In genomic region chr11:57349491-57350274, GRCh38 we compare ENCODE assay signal across 8 cellular contexts. TPM values are rescaled to one million over a fixed set of nuclear protein-coding genes. Genes with fewer than 3 reads are reported as not detected.
DNase-seq lines count a peak whose midpoint lies in the region; ATAC-seq and TF ChIP-seq lines count a peak whose summit lies in the region.

No MANE protein-coding gene starts in this region.

- DNase-seq in 8988T (peak; percentile 83), RPMI8226 (peak; percentile 72), heart right ventricle (peak; percentile 70 to 80), retinal pigment epithelial cell (ENCODE audit: low read depth) (no peak)
- DNase-seq in activated naive CD4-positive, alpha-beta T cell treated with anti-CD3 and anti-CD28 coated beads, Interleukin-2, amount 50 U/mL, for 72 hours (ENCODE audit: low spot score in 2 of 2), result peak; percentile 68 to 76

- peak overlapping the region in 7 of 10 donors; percentile 22 to 71 (median 58) for H3K27ac ChIP-seq in heart right ventricle

- WGBS in heart right ventricle, 2 donors, result 14 to 16% methylated on average over 31 of the region's 31 CpGs

- peaks cover 0 to 6% of the 10 kb centered on the region in 2 donors for H3K9me3 Mint-ChIP-seq in activated naive CD4-positive, alpha-beta T cell treated with anti-CD3 and anti-CD28 coated beads, Interleukin-2, amount 50 U/mL, for 72 hours

- no peaks in the 10 kb centered on the region for H3K27me3 ChIP-seq in heart right ventricle

- H3K9me3 ChIP-seq in heart right ventricle, result peaks cover 0 to 9% (median 0%) of the 10 kb centered on the region in 11 donors

- peaks cover 0 to 15% (median 4%) of the 10 kb centered on the region in 9 donors for H3K4me1 ChIP-seq in heart right ventricle

- intact Hi-C loops in heart right ventricle (cut with DNase I), result loop anchor here (5.0 to 10.0 kb wide), 16 partner anchors 58 to 1175 kb away; partner anchors contain the start of genes YPEL4 (in 5 of the 10), SLC43A3 (in 1 of the 10) and TIMM10 (in 1 of the 10)

- H3K4me3 ChIP-seq in heart right ventricle, result peak overlapping the region in 2 of 10 donors; percentile 6 to 17
- no peak overlapping the region for H3K4me3 ChIP-seq in retinal pigment epithelial cell (ENCODE audit: low read length)

- no peak overlapping the region for H3K27ac Mint-ChIP-seq in activated naive CD4-positive, alpha-beta T cell treated with anti-CD3 and anti-CD28 coated beads, Interleukin-2, amount 50 U/mL, for 72 hours

- H3K36me3 Mint-ChIP-seq in activated naive CD4-positive, alpha-beta T cell treated with anti-CD3 and anti-CD28 coated beads, Interleukin-2, amount 50 U/mL, for 72 hours, result peaks cover 0 to 7% of the 10 kb centered on the region in 2 donors

- H3K36me3 ChIP-seq in heart right ventricle, result no peaks in the 10 kb centered on the region

- TF ChIP-seq CTCF in heart right ventricle (IDR thresholded peaks at IDR 0.05) (peak; percentile 85 to 94 (median 92)), retinal pigment epithelial cell (conservative IDR thresholded peaks at IDR 0.05; ENCODE audit: low read depth, low read length) (peak; percentile 87)

- peak; percentile 50 for ATAC-seq in GM19452 (IDR thresholded peaks at IDR 0.05; ENCODE audit: unreplicated experiment)
- peak; percentile 68 to 73 for ATAC-seq in activated naive CD4-positive, alpha-beta T cell treated with anti-CD3 and anti-CD28 coated beads, Interleukin-2, amount 50 U/mL, for 72 hours
- ATAC-seq in heart right ventricle, result peak; percentile 68 to 82 (median 74)
- no peak for ATAC-seq in HG02678 (IDR thresholded peaks at IDR 0.05; ENCODE audit: unreplicated experiment)
- no peak for ATAC-seq in GM19455 (IDR thresholded peaks at IDR 0.05; ENCODE audit: unreplicated experiment)

RNA-seq across cellular contexts. Expression of gene P2RX3, which starts 11.5 kb away (rescaled TPM):
- total RNA-seq in activated naive CD4-positive, alpha-beta T cell treated with anti-CD3 and anti-CD28 coated beads, Interleukin-2, amount 50 U/mL, for 72 hours, result not detected
- 1 to 10 TPM in 7 of 10 donors, under 1 TPM in 3; 0.32 to 5.1 (median 1.5) TPM for total RNA-seq in heart right ventricle
- polyA plus RNA-seq in heart right ventricle, result under 1 TPM; 0.42 to 0.66 TPM

RNA-seq across cellular contexts. Expression of gene SSRP1, which starts 14.0 kb away (rescaled TPM):
- 100 to 1,000 TPM in 1 of 2 donors, 10 to 100 TPM in 1; 59.9 to 250 TPM for total RNA-seq in activated naive CD4-positive, alpha-beta T cell treated with anti-CD3 and anti-CD28 coated beads, Interleukin-2, amount 50 U/mL, for 72 hours
- total RNA-seq in heart right ventricle, result 10 to 100 TPM; 30.5 to 44.9 (median 35.4) TPM
- polyA plus RNA-seq in heart right ventricle, result 10 to 100 TPM; 22.6 to 73.2 TPM

RNA-seq across cellular contexts. Expression of gene TNKS1BP1, which starts 24.9 kb away (rescaled TPM):
- total RNA-seq in activated naive CD4-positive, alpha-beta T cell treated with anti-CD3 and anti-CD28 coated beads, Interleukin-2, amount 50 U/mL, for 72 hours, result 10 to 100 TPM in 1 of 2 donors, 1 to 10 TPM in 1; 5.6 to 17.7 TPM
- 10 to 100 TPM; 19.9 to 53.8 (median 34.3) TPM for total RNA-seq in heart right ventricle
- 100 to 1,000 TPM in 1 of 2 donors, 10 to 100 TPM in 1; 39.6 to 118 TPM for polyA plus RNA-seq in heart right ventricle

RNA-seq across cellular contexts. Expression of gene PRG3, which starts 31.3 kb away (rescaled TPM):
- total RNA-seq in activated naive CD4-positive, alpha-beta T cell treated with anti-CD3 and anti-CD28 coated beads, Interleukin-2, amount 50 U/mL, for 72 hours, result not detected
- not detected for total RNA-seq in heart right ventricle
- polyA plus RNA-seq in heart right ventricle, result not detected

RNA-seq across cellular contexts. Expression of gene PRG2, which starts 40.8 kb away (rescaled TPM):
- 1 to 10 TPM in 1 of 2 donors, under 1 TPM in 1; 0.97 to 2.4 TPM for total RNA-seq in activated naive CD4-positive, alpha-beta T cell treated with anti-CD3 and anti-CD28 coated beads, Interleukin-2, amount 50 U/mL, for 72 hours
- total RNA-seq in heart right ventricle, result under 1 TPM in 1 of 10 donors, not detected in 9; 0.49 TPM
- not detected for polyA plus RNA-seq in heart right ventricle

Comparison
In these comparisons a context has a peak if more than half of its experiments do, and no peak if none do; other contexts are left out.
1. ATAC-seq: peak in GM19452 (single experiment), activated naive CD4-positive, alpha-beta T cell treated with anti-CD3 and anti-CD28 coated beads, Interleukin-2, amount 50 U/mL, for 72 hours (2 of 2) and heart right ventricle (8 of 8); none in HG02678 (single experiment) and GM19455 (single experiment).